ENCODE assay signal across 17 cellular contexts in genomic region chr10:69733791-69734261, GRCh38.
A peak's percentile ranks its signal among the peaks of the same experiment; 100 is the strongest.
DNase-seq lines count a peak whose midpoint lies in the region; ATAC-seq and TF ChIP-seq lines count a peak whose summit lies in the region.
"Had no signal": no experiment of that assay in that cellular context is flagged by ENCODE, and none has a peak within 500 bp of the region (broad histone marks: within the 10 kb centered on the region; RNA-seq: fewer than 3 reads in every experiment).

No MANE protein-coding gene starts in this region.

- ATAC-seq in left ventricle myocardium superior (peak; percentile 2), GM18870 (IDR thresholded peaks at IDR 0.05; ENCODE audit: unreplicated experiment) (no peak)

- no peak for TF ChIP-seq CTCF in mammary epithelial cell (conservative IDR thresholded peaks at IDR 0.05 in 1 of 2, IDR thresholded peaks at IDR 0.05 in 1 of 2; ENCODE audit: extremely low read depth in 1 of 2, insufficient read depth in 1 of 2, low read depth in 1 of 2, low read length in 2 of 2)

- H3K4me2 ChIP-seq in mammary epithelial cell (ENCODE audit: insufficient read depth, low read depth, low read length), result no peak overlapping the region

- 83% methylated on average over 4 of the region's 4 CpGs for WGBS in mammary epithelial cell (ENCODE audit: low coverage, missing lambda C conversion rate)

- no peak for DNase-seq in left ventricle myocardium superior
- no peak for DNase-seq in cardiac septum (ENCODE audit: low spot score)
- DNase-seq in mammary epithelial cell, result peak; percentile 28
- peak; percentile 27 for DNase-seq in kidney tubule cell (ENCODE audit: low spot score)
- no peak for DNase-seq in activated effector memory CD4-positive, alpha-beta T cell treated with Interleukin-2 at 50 U/mL for 16 hours
- DNase-seq in activated CD4-positive, alpha-beta T cell treated with anti-CD3 and anti-CD28 coated beads for 48 hours, result no peak
- DNase-seq in NCI-H1930 (lab: John Stamatoyannopoulos, UW), result no peak
- DNase-seq: activated CD8-positive, alpha-beta T cell treated with anti-CD3 and anti-CD28 coated beads, Interleukin-2, amount 10 ng/mL, durations not matched to agents 7 days and 5 days; DMS79 treated with DMSO at 0.1 percent for 48 hours; effector CD4-positive, alpha-beta T cell; GOT3; mesendoderm; NCI-H510A; pancreas; uterus had no signal

- H3K27me3 ChIP-seq in mammary epithelial cell (ENCODE audit: insufficient read depth, low read length), result no peaks in the 10 kb centered on the region
- H3K27me3 ChIP-seq: pancreas, Peyer's patch, uterus had no signal

- no peaks in the 10 kb centered on the region for H3K79me2 ChIP-seq in mammary epithelial cell (ENCODE audit: insufficient read depth, low read length)

- no TSS peak for BruUV-seq in mammary epithelial cell (replicated peaks; lab: Mats Ljungman, UMichigan)

- no peak overlapping the region for H3K4me3 ChIP-seq in mammary epithelial cell (replicated peaks in 1 of 3; ENCODE audit: insufficient read depth in 1 of 3, low read depth in 2 of 3, low read length in 3 of 3)
- H3K4me3 ChIP-seq: pancreas, Peyer's patch, uterus had no signal

- no peak overlapping the region for H2AFZ ChIP-seq in mammary epithelial cell (ENCODE audit: low read depth, low read length)

- H3K27ac ChIP-seq in mammary epithelial cell (ENCODE audit: insufficient read depth, low read depth, low read length), result no peak overlapping the region
- H3K27ac ChIP-seq: pancreas, Peyer's patch, uterus had no signal

- in situ Hi-C loops in mammary epithelial cell (cut with MboI; ENCODE audit: low sequenced_read_pairs in 2 of 2), result no loop called here

- no peaks in the 10 kb centered on the region for H4K20me1 ChIP-seq in mammary epithelial cell (ENCODE audit: insufficient read depth, low read length)

- dilution Hi-C loops in mammary epithelial cell (cut with HindIII; ENCODE audit: low sequenced_read_pairs), result no loop called here

- H3K4me1 ChIP-seq in mammary epithelial cell (ENCODE audit: insufficient read depth, low read length), result peaks cover 44% of the 10 kb centered on the region
- H3K4me1 ChIP-seq: pancreas, uterus had no signal

- intact Hi-C loops in left ventricle myocardium superior (cut with micrococcal nuclease) (no loop called here), cardiac septum (cut with DNase I) (loop anchor here (5.0 kb wide), 1 partner anchor 178 kb away; no protein-coding TSS in a partner anchor), mammary epithelial cell (cut with micrococcal nuclease) (no loop called here)

- no peaks in the 10 kb centered on the region for H3K36me3 ChIP-seq in mammary epithelial cell (ENCODE audit: insufficient read depth, low read length)
- H3K36me3 ChIP-seq: pancreas, Peyer's patch, uterus had no signal

- H3K9me3 ChIP-seq in mammary epithelial cell (replicated peaks; ENCODE audit: insufficient read depth, low read length), result no peaks in the 10 kb centered on the region
- H3K9me3 ChIP-seq: pancreas, Peyer's patch, uterus had no signal

- H3K9ac ChIP-seq in mammary epithelial cell (ENCODE audit: insufficient read depth, low read length), result no peak overlapping the region

- CTCF ChIA-PET in mammary epithelial cell (lab: Charles Lee; ENCODE audit: low non-redundant PET), result interaction anchor here (0.6 kb wide), 1 partner anchor 8 kb away, joined by 4 read pairs; no protein-coding TSS in a partner anchor

Comparison
In these comparisons a context has a peak if more than half of its experiments do, and no peak if none do; other contexts are left out.
1. DNase-seq: peak in mammary epithelial cell (single experiment) and kidney tubule cell (single experiment); none in left ventricle myocardium superior (single experiment), cardiac septum (single experiment), activated effector memory CD4-positive, alpha-beta T cell treated with Interleukin-2 at 50 U/mL for 16 hours (single experiment), activated CD4-positive, alpha-beta T cell treated with anti-CD3 and anti-CD28 coated beads for 48 hours (single experiment) and NCI-H1930 (0 of 2).